ENCODE assay signal across 24 cellular contexts in genomic region chr6:132612449-132613116, GRCh38. TPM values are rescaled to one million over a fixed set of nuclear protein-coding genes. Genes with fewer than 3 reads are reported as not detected.
DNase-seq lines count a peak whose midpoint lies in the region; ATAC-seq and TF ChIP-seq lines count a peak whose summit lies in the region.
"Had no signal": no experiment of that assay in that cellular context is flagged by ENCODE, and none has a peak within 500 bp of the region (broad histone marks: within the 10 kb centered on the region; RNA-seq: fewer than 3 reads in every experiment).

No MANE protein-coding gene starts in this region.

- H3K9me3 ChIP-seq in hepatocyte (ENCODE audit: low read depth) (no peaks in the 10 kb centered on the region), thyroid gland (no peaks in the 10 kb centered on the region), ascending aorta (no peaks in the 10 kb centered on the region)

- H2AFZ ChIP-seq in hepatocyte (peak overlapping the region; percentile 27), GM23338 (no peak overlapping the region)
- H2AFZ ChIP-seq: GM23248 had no signal

- DNase-seq in HuH-7.5 (ENCODE audit: low spot score): peak; percentile 15
- DNase-seq in hepatocyte (ENCODE audit: low spot score): peak; percentile 28
- no peak for DNase-seq in progenitor cell of endocrine pancreas (ENCODE audit: low spot score, unreplicated experiment)
- no peak for DNase-seq in thyroid gland
- no peak for DNase-seq in GM23338 (ENCODE audit: low spot score)
- DNase-seq in HEK293T (ENCODE audit: extremely low spot score): no peak
- DNase-seq in ascending aorta (ENCODE audit: low spot score in 2 of 2): no peak
- DNase-seq: activated CD4-positive, alpha-beta memory T cell treated with anti-CD3 and anti-CD28 coated beads for 36 hours; activated naive CD4-positive, alpha-beta T cell treated with Interleukin-2 at 50 U/mL for 16 hours; activated T-cell treated with anti-CD3 and anti-CD28 coated beads, Interleukin-2, amount 50 U/mL, for 24 hours; AML-193; amygdala; dorsolateral prefrontal cortex; GM23248; islet precursor cell; NCI-H82 had no signal

- no peaks in the 10 kb centered on the region for H3F3A ChIP-seq in GM23338 (replicated peaks; ENCODE audit: low read depth)

- no peak overlapping the region for H3K4me3 ChIP-seq in hepatocyte
- no peak overlapping the region for H3K4me3 ChIP-seq in thyroid gland (replicated peaks in 1 of 3)
- no peak overlapping the region for H3K4me3 ChIP-seq in GM23338
- H3K4me3 ChIP-seq in ascending aorta: no peak overlapping the region
- H3K4me3 ChIP-seq: GM23248 had no signal

- H3K36me3 ChIP-seq in hepatocyte (replicated peaks; ENCODE audit: insufficient read depth, low read depth) (no peaks in the 10 kb centered on the region), thyroid gland (no peaks in the 10 kb centered on the region), GM23338 (ENCODE audit: insufficient read depth) (no peaks in the 10 kb centered on the region), ascending aorta (no peaks in the 10 kb centered on the region)

- peak overlapping the region; percentile 70 for H3K27ac ChIP-seq in hepatocyte
- no peak overlapping the region for H3K27ac ChIP-seq in thyroid gland
- H3K27ac ChIP-seq in GM23338 (ENCODE audit: low read depth): no peak overlapping the region
- H3K27ac ChIP-seq in ascending aorta: no peak overlapping the region
- H3K27ac ChIP-seq: dorsolateral prefrontal cortex, epithelial cell of prostate, GM23248 had no signal

- peak; percentile 82 for ATAC-seq in GM19324 (IDR thresholded peaks at IDR 0.05; ENCODE audit: low FRiP score, unreplicated experiment)
- ATAC-seq in GM23338: no peak

- H3K9me2 ChIP-seq in hepatocyte (replicated peaks; ENCODE audit: insufficient read depth): no peaks in the 10 kb centered on the region
- H3K9me2 ChIP-seq in GM23338 (ENCODE audit: insufficient read depth): no peaks in the 10 kb centered on the region

- 50% methylated on average over 5 of the region's 5 CpGs for WGBS in hepatocyte (ENCODE audit: low lambda C conversion rate, missing lambda C conversion rate)
- WGBS in thyroid gland, 2 donors: 59 to 60% methylated on average over 5 of the region's 5 CpGs

- H3K27me3 ChIP-seq in hepatocyte: no peaks in the 10 kb centered on the region
- H3K27me3 ChIP-seq in thyroid gland: no peaks in the 10 kb centered on the region
- H3K27me3 ChIP-seq in GM23338 (ENCODE audit: insufficient read depth): no peaks in the 10 kb centered on the region
- H3K27me3 ChIP-seq in ascending aorta: no peaks in the 10 kb centered on the region

- CTCF ChIA-PET in HEK293T (lab: Yijun Ruan, JAX): no interaction called here

- intact Hi-C loops in thyroid gland (cut with DNase I): no loop called here
- intact Hi-C loops in ascending aorta (cut with DNase I): no loop called here

- H3K79me2 ChIP-seq in hepatocyte (no peaks in the 10 kb centered on the region), GM23338 (replicated peaks; ENCODE audit: insufficient read depth) (no peaks in the 10 kb centered on the region)

- H3K27me3 Mint-ChIP-seq in progenitor cell of endocrine pancreas: no peaks in the 10 kb centered on the region
- no peaks in the 10 kb centered on the region for H3K27me3 Mint-ChIP-seq in GM23338 (ENCODE audit: insufficient read depth, low read depth, poor library complexity)

- peak overlapping the region; percentile 66 for H3K4me2 ChIP-seq in hepatocyte
- H3K4me2 ChIP-seq in GM23338: no peak overlapping the region

- H3K9me3 Mint-ChIP-seq in progenitor cell of endocrine pancreas (ENCODE audit: low read depth) (peaks cover 4% of the 10 kb centered on the region), GM23338 (no peaks in the 10 kb centered on the region)
- H3K9me3 Mint-ChIP-seq: activated CD4-positive, alpha-beta memory T cell treated with anti-CD3 and anti-CD28 coated beads for 36 hours; activated T-cell treated with anti-CD3 and anti-CD28 coated beads, Interleukin-2, amount 50 U/mL, for 24 hours had no signal

- no peak for TF ChIP-seq POLR2A in thyroid gland (IDR thresholded peaks at IDR 0.05)

- H3K4me1 Mint-ChIP-seq in progenitor cell of endocrine pancreas (ENCODE audit: low read depth): peaks cover 27% of the 10 kb centered on the region
- H3K4me1 Mint-ChIP-seq in GM23338: peaks cover 4% of the 10 kb centered on the region; the same call in 2 of the 3 replicates

- H3K36me3 Mint-ChIP-seq in progenitor cell of endocrine pancreas (ENCODE audit: insufficient read depth) (no peaks in the 10 kb centered on the region), GM23338 (ENCODE audit: low read depth) (no peaks in the 10 kb centered on the region)
- H3K36me3 Mint-ChIP-seq: activated CD4-positive, alpha-beta memory T cell treated with anti-CD3 and anti-CD28 coated beads for 36 hours had no signal

- POLR2A ChIA-PET in HEK293T (lab: Yijun Ruan, JAX): interaction anchor here (0.7 kb wide), 1 partner anchor 358 kb away, joined by 3 read pairs; no protein-coding TSS in a partner anchor

- no peak for TF ChIP-seq CTCF in hepatocyte (IDR thresholded peaks at IDR 0.05; ENCODE audit: poor library complexity)
- no peak for TF ChIP-seq CTCF in progenitor cell of endocrine pancreas (IDR thresholded peaks at IDR 0.05; ENCODE audit: unreplicated experiment)
- no peak for TF ChIP-seq CTCF in thyroid gland (IDR thresholded peaks at IDR 0.05)
- no peak for TF ChIP-seq CTCF in GM23338 (conservative IDR thresholded peaks at IDR 0.05; ENCODE audit: low read depth in 2 of 2)
- no peak for TF ChIP-seq CTCF in ascending aorta (IDR thresholded peaks at IDR 0.05)

- no peak overlapping the region for H3K4me3 Mint-ChIP-seq in progenitor cell of endocrine pancreas (ENCODE audit: low read depth)
- no peak overlapping the region for H3K4me3 Mint-ChIP-seq in GM23338
- H3K4me3 Mint-ChIP-seq: activated CD4-positive, alpha-beta memory T cell treated with anti-CD3 and anti-CD28 coated beads for 36 hours; activated T-cell treated with anti-CD3 and anti-CD28 coated beads, Interleukin-2, amount 50 U/mL, for 24 hours had no signal

- H4K20me1 ChIP-seq in hepatocyte (ENCODE audit: insufficient read depth, poor library complexity, severe bottlenecking) (no peaks in the 10 kb centered on the region), GM23338 (replicated peaks; ENCODE audit: insufficient read depth) (no peaks in the 10 kb centered on the region)

- H3K27ac Mint-ChIP-seq in progenitor cell of endocrine pancreas: peak overlapping the region; percentile 24
- H3K27ac Mint-ChIP-seq in GM23338: no peak overlapping the region
- H3K27ac Mint-ChIP-seq: activated CD4-positive, alpha-beta memory T cell treated with anti-CD3 and anti-CD28 coated beads for 36 hours; activated T-cell treated with anti-CD3 and anti-CD28 coated beads, Interleukin-2, amount 50 U/mL, for 24 hours had no signal

- H3K4me1 ChIP-seq in hepatocyte (ENCODE audit: insufficient read depth) (peaks cover 16% of the 10 kb centered on the region), thyroid gland (no peaks in the 10 kb centered on the region), GM23338 (ENCODE audit: insufficient read depth) (no peaks in the 10 kb centered on the region), ascending aorta (no peaks in the 10 kb centered on the region)

TF ChIP-seq in GM23338, 12 proteins besides CTCF, POLR2A, EP300 and RAD21 (continues in another document):
- TF ChIP-seq EZH2phosphoT487 (IDR thresholded peaks at IDR 0.05; ENCODE audit: unreplicated experiment): no peak
- no peak for TF ChIP-seq POLR2AphosphoS5 (IDR thresholded peaks at IDR 0.05; ENCODE audit: low read depth)
- TF ChIP-seq JUNB (IDR thresholded peaks at IDR 0.05; ENCODE audit: unreplicated experiment): no peak

TF ChIP-seq in HEK293T, 16 proteins besides CTCF, POLR2A, EP300 and RAD21 (continues in another document):
- TF ChIP-seq PKNOX1 (IDR thresholded peaks at IDR 0.05): no peak
- no peak for TF ChIP-seq SUZ12 (IDR thresholded peaks at IDR 0.05)
- no peak for TF ChIP-seq ZNF384 (IDR thresholded peaks at IDR 0.05)
- TF ChIP-seq L3MBTL2 (conservative IDR thresholded peaks at IDR 0.05): no peak
- TF ChIP-seq HDGF (IDR thresholded peaks at IDR 0.05; ENCODE audit: borderline replicate concordance): no peak
- TF ChIP-seq FOXK2 (IDR thresholded peaks at IDR 0.05): no peak
- no peak for TF ChIP-seq ARNT (IDR thresholded peaks at IDR 0.05)
- TF ChIP-seq FOXM1 (IDR thresholded peaks at IDR 0.05; ENCODE audit: borderline replicate concordance): no peak
- no peak for TF ChIP-seq SP1 (IDR thresholded peaks at IDR 0.05)
- no peak for TF ChIP-seq CTBP1 (IDR thresholded peaks at IDR 0.05; ENCODE audit: borderline replicate concordance)

RNA-seq across cellular contexts. Expression of gene TAAR2, which starts 11.5 kb away (rescaled TPM):
- total RNA-seq in hepatocyte (not detected in 2 replicates), progenitor cell of endocrine pancreas (not detected in 2 replicates), thyroid gland (not detected), ascending aorta (not detected)
- polyA plus RNA-seq in hepatocyte (not detected in 2 replicates), GM23338 (2016; fragmentation: Nextera tagmentation; extraction: Ambion mirVana) (not detected in 2 replicates)
- total RNA-seq in GM23338 (2014; rRNA removed; shearing (Covaris generic)): not detected in 2 replicates
- total RNA-seq: activated CD4-positive, alpha-beta memory T cell treated with anti-CD3 and anti-CD28 coated beads for 36 hours; cardiac septum; dorsolateral prefrontal cortex; fibroblast of villous mesenchyme; GM23248; lung microvascular endothelial cell; osteoblast; T-helper 2 cell treated with Interferon-gamma antibody and Interleukin-4, amounts not matched to agents 100 ng/mL and 5 ng/mL, for 36 hours; urinary bladder had no signal
- polyA plus RNA-seq: GM23248, urinary bladder had no signal

RNA-seq across cellular contexts. Expression of gene TAAR5, which starts 23.0 kb away (rescaled TPM):
- not detected in 2 replicates for total RNA-seq in hepatocyte
- polyA plus RNA-seq in hepatocyte: not detected in 2 replicates
- total RNA-seq in progenitor cell of endocrine pancreas: not detected in 2 replicates
- not detected for total RNA-seq in thyroid gland
- total RNA-seq in GM23338 (2014; rRNA removed; shearing (Covaris generic)): not detected in 2 replicates
- polyA plus RNA-seq in GM23338 (2016; fragmentation: Nextera tagmentation; extraction: Ambion mirVana): not detected in 2 replicates
- total RNA-seq in ascending aorta: not detected
- total RNA-seq: activated CD4-positive, alpha-beta memory T cell treated with anti-CD3 and anti-CD28 coated beads for 36 hours; cardiac septum; fibroblast of villous mesenchyme; GM23248; lung microvascular endothelial cell; osteoblast; T-helper 2 cell treated with Interferon-gamma antibody and Interleukin-4, amounts not matched to agents 100 ng/mL and 5 ng/mL, for 36 hours; urinary bladder had no signal
- polyA plus RNA-seq: GM23248, urinary bladder had no signal

RNA-seq across cellular contexts. Expression of gene TAAR6, which starts 42.5 kb away (rescaled TPM):
- not detected in 2 replicates for total RNA-seq in hepatocyte
- not detected in 2 replicates for polyA plus RNA-seq in hepatocyte
- total RNA-seq in progenitor cell of endocrine pancreas: not detected in 2 replicates
- total RNA-seq in thyroid gland: not detected
- total RNA-seq in GM23338 (2014; rRNA removed; shearing (Covaris generic)): not detected in 2 replicates
- polyA plus RNA-seq in GM23338 (2016; fragmentation: Nextera tagmentation; extraction: Ambion mirVana): not detected in 2 replicates
- total RNA-seq in ascending aorta: not detected
- total RNA-seq: activated CD4-positive, alpha-beta memory T cell treated with anti-CD3 and anti-CD28 coated beads for 36 hours; cardiac septum; fibroblast of villous mesenchyme; GM23248; lung microvascular endothelial cell; osteoblast; T-helper 2 cell treated with Interferon-gamma antibody and Interleukin-4, amounts not matched to agents 100 ng/mL and 5 ng/mL, for 36 hours; urinary bladder had no signal
- polyA plus RNA-seq: GM23248, urinary bladder had no signal

RNA-seq across cellular contexts. Expression of gene TAAR1, which starts 46.4 kb away (rescaled TPM):
- not detected in 2 replicates for total RNA-seq in hepatocyte
- polyA plus RNA-seq in hepatocyte: not detected in 2 replicates
- not detected in 2 replicates for total RNA-seq in progenitor cell of endocrine pancreas
- total RNA-seq in thyroid gland: not detected
- total RNA-seq in GM23338 (2014; rRNA removed; shearing (Covaris generic)): not detected in 2 replicates
- not detected in 2 replicates for polyA plus RNA-seq in GM23338 (2016; fragmentation: Nextera tagmentation; extraction: Ambion mirVana)
- total RNA-seq in ascending aorta: not detected
- total RNA-seq: activated CD4-positive, alpha-beta memory T cell treated with anti-CD3 and anti-CD28 coated beads for 36 hours; cardiac septum; dorsolateral prefrontal cortex; fibroblast of villous mesenchyme; GM23248; lung microvascular endothelial cell; osteoblast; T-helper 2 cell treated with Interferon-gamma antibody and Interleukin-4, amounts not matched to agents 100 ng/mL and 5 ng/mL, for 36 hours; urinary bladder had no signal
- polyA plus RNA-seq: GM23248, urinary bladder had no signal

Comparison
In these comparisons a context has a peak if more than half of its experiments do, and no peak if none do; other contexts are left out.
1. DNase-seq: peak in HuH-7.5 (single experiment) and hepatocyte (single experiment); none in progenitor cell of endocrine pancreas (single experiment), thyroid gland (0 of 2), GM23338 (single experiment), HEK293T (single experiment) and ascending aorta (0 of 2).